In genomic region chr1:100358210-100358609, GRCh38 we compare ENCODE assay signal across 9 cellular contexts. TPM values are rescaled to one million over a fixed set of nuclear protein-coding genes. Genes with fewer than 3 reads are reported as not detected.
DNase-seq lines count a peak whose midpoint lies in the region; ATAC-seq and TF ChIP-seq lines count a peak whose summit lies in the region.
"Had no signal": no experiment of that assay in that cellular context is flagged by ENCODE, and none has a peak within 500 bp of the region (broad histone marks: within the 10 kb centered on the region; RNA-seq: fewer than 3 reads in every experiment).

No MANE protein-coding gene starts in this region.

- H3K27me3 Mint-ChIP-seq in CD4-positive, alpha-beta T cell: no peaks in the 10 kb centered on the region
- H3K27me3 Mint-ChIP-seq in GM23338 (ENCODE audit: insufficient read depth, low read depth, poor library complexity): peaks cover 10% of the 10 kb centered on the region
- H3K27me3 Mint-ChIP-seq in activated CD4-positive, alpha-beta memory T cell treated with anti-CD3 and anti-CD28 coated beads, Interleukin-2, amount 10 ng/mL, durations not matched to agents 7 days and 5 days: no peaks in the 10 kb centered on the region

- peak overlapping the region; percentile 37 for H3K27ac Mint-ChIP-seq in CD4-positive, alpha-beta T cell
- no peak overlapping the region for H3K27ac Mint-ChIP-seq in GM23338
- peak overlapping the region; percentile 17 for H3K27ac Mint-ChIP-seq in activated CD4-positive, alpha-beta memory T cell treated with anti-CD3 and anti-CD28 coated beads, Interleukin-2, amount 10 ng/mL, durations not matched to agents 7 days and 5 days

- H2AFZ ChIP-seq in GM23338: no peak overlapping the region

- no peak overlapping the region for H3K4me3 ChIP-seq in GM23338
- H3K4me3 ChIP-seq in liver (ENCODE audit: low read depth in 1 of 3, low read length in 3 of 3): no peak overlapping the region

- no peaks in the 10 kb centered on the region for H3K9me3 Mint-ChIP-seq in CD4-positive, alpha-beta T cell
- no peaks in the 10 kb centered on the region; the same call in 2 of the 3 replicates for H3K9me3 Mint-ChIP-seq in GM23338
- no peaks in the 10 kb centered on the region for H3K9me3 Mint-ChIP-seq in activated CD4-positive, alpha-beta memory T cell treated with anti-CD3 and anti-CD28 coated beads, Interleukin-2, amount 10 ng/mL, durations not matched to agents 7 days and 5 days

- peaks cover 86% of the 10 kb centered on the region for H3K79me2 ChIP-seq in GM23338 (replicated peaks; ENCODE audit: insufficient read depth)

- H3K36me3 Mint-ChIP-seq in CD4-positive, alpha-beta T cell (ENCODE audit: low read depth): peaks cover 97% of the 10 kb centered on the region
- peaks cover 20% of the 10 kb centered on the region; the same call in 2 of the 3 replicates for H3K36me3 Mint-ChIP-seq in GM23338 (ENCODE audit: low read depth)
- peaks cover 86% of the 10 kb centered on the region for H3K36me3 Mint-ChIP-seq in activated CD4-positive, alpha-beta memory T cell treated with anti-CD3 and anti-CD28 coated beads, Interleukin-2, amount 10 ng/mL, durations not matched to agents 7 days and 5 days (ENCODE audit: low read depth)

- POLR2A ChIA-PET in CD4-positive, alpha-beta T cell (lab: Charles Lee): interaction anchor here (0.8 to 2.3 kb wide), 8 partner anchors 12 to 103 kb away, joined by 3 to 10 read pairs (median 6); no protein-coding TSS in a partner anchor
- POLR2A ChIA-PET in activated CD4-positive, alpha-beta memory T cell treated with anti-CD3 and anti-CD28 coated beads, Interleukin-2, amount 10 ng/mL, durations not matched to agents 7 days and 5 days (lab: Charles Lee): interaction anchor here (0.8 to 1.5 kb wide), 3 partner anchors 8 to 42 kb away, joined by 3 to 6 read pairs (median 3); no protein-coding TSS in a partner anchor

- no peaks in the 10 kb centered on the region for H3K9me3 ChIP-seq in CD4-positive, alpha-beta T cell (ENCODE audit: control insufficient read depth, low read length)
- no peaks in the 10 kb centered on the region for H3K9me3 ChIP-seq in liver (ENCODE audit: control insufficient read depth in 4 of 4, low read length in 3 of 4)

- no peaks in the 10 kb centered on the region; the same call in 1 of the 2 replicates for H4K20me1 ChIP-seq in GM23338 (replicated peaks; ENCODE audit: insufficient read depth)

- peak; percentile 54 for TF ChIP-seq CTCF in CD4-positive, alpha-beta T cell (IDR thresholded peaks at IDR 0.05)
- TF ChIP-seq CTCF in GM23338 (conservative IDR thresholded peaks at IDR 0.05; ENCODE audit: low read depth in 2 of 2) (peak; percentile 54 to 62), liver (IDR thresholded peaks at IDR 0.05; ENCODE audit: low read depth, low read length, missing input control) (peak; percentile 20)

- peak overlapping the region; percentile 73 for H3K4me3 Mint-ChIP-seq in CD4-positive, alpha-beta T cell
- H3K4me3 Mint-ChIP-seq in GM23338: no peak overlapping the region
- H3K4me3 Mint-ChIP-seq in activated CD4-positive, alpha-beta memory T cell treated with anti-CD3 and anti-CD28 coated beads, Interleukin-2, amount 10 ng/mL, durations not matched to agents 7 days and 5 days: no peak overlapping the region

- peaks cover 95% of the 10 kb centered on the region for H3K4me1 Mint-ChIP-seq in CD4-positive, alpha-beta T cell (ENCODE audit: low read depth)
- H3K4me1 Mint-ChIP-seq in GM23338: peaks cover 56% of the 10 kb centered on the region
- H3K4me1 Mint-ChIP-seq in activated CD4-positive, alpha-beta memory T cell treated with anti-CD3 and anti-CD28 coated beads, Interleukin-2, amount 10 ng/mL, durations not matched to agents 7 days and 5 days: peaks cover 70% of the 10 kb centered on the region

- DNase-seq in CD4-positive, alpha-beta T cell: peak in 3 of 10 experiments; percentile 6 to 18 (median 10)
- peak; percentile 32 for DNase-seq in GM23338 (ENCODE audit: low spot score)
- no peak for DNase-seq in activated CD4-positive, alpha-beta memory T cell treated with anti-CD3 and anti-CD28 coated beads, Interleukin-2, amount 10 ng/mL, durations not matched to agents 7 days and 5 days
- no peak for DNase-seq in NCI-H1417 (lab: John Stamatoyannopoulos, UW)
- DNase-seq in HK-2 (ENCODE audit: unreplicated experiment): no peak
- DNase-seq: NCI-H2081 had no signal

- ATAC-seq in CD4-positive, alpha-beta T cell (ENCODE audit: poor library complexity): peak; percentile 40
- ATAC-seq in GM23338 (no peak), HG02970 (IDR thresholded peaks at IDR 0.05; ENCODE audit: low FRiP score, unreplicated experiment) (no peak), HG02642 (IDR thresholded peaks at IDR 0.05; ENCODE audit: poor library complexity, unreplicated experiment) (no peak)

- CTCF ChIA-PET in CD4-positive, alpha-beta T cell (lab: Charles Lee): interaction anchor here (0.8 to 2.3 kb wide), 13 partner anchors 9 to 154 kb away, joined by 3 to 10 read pairs (median 3); no protein-coding TSS in a partner anchor
- CTCF ChIA-PET in activated CD4-positive, alpha-beta memory T cell treated with anti-CD3 and anti-CD28 coated beads, Interleukin-2, amount 10 ng/mL, durations not matched to agents 7 days and 5 days (lab: Charles Lee): interaction anchor here (0.6 to 9.3 kb wide), 12 partner anchors 9 to 311 kb away, joined by 3 to 114 read pairs (median 4); no protein-coding TSS in a partner anchor

- H3K27me3 ChIP-seq in CD4-positive, alpha-beta T cell (ENCODE audit: control insufficient read depth, insufficient read depth, low read length): no peaks in the 10 kb centered on the region
- no peaks in the 10 kb centered on the region for H3K27me3 ChIP-seq in GM23338 (ENCODE audit: insufficient read depth)
- H3K27me3 ChIP-seq in liver (ENCODE audit: control insufficient read depth in 4 of 4, insufficient read depth in 4 of 4, low read length in 3 of 4): no peaks in the 10 kb centered on the region

- H3K4me1 ChIP-seq in GM23338 (ENCODE audit: insufficient read depth): peaks cover 38% of the 10 kb centered on the region
- peaks cover 0 to 4% (median 3%) of the 10 kb centered on the region in 4 donors for H3K4me1 ChIP-seq in liver (ENCODE audit: control insufficient read depth in 4 of 4, insufficient read depth in 4 of 4, low read length in 3 of 4)

- WGBS in liver: 93% methylated on average over 2 of the region's 2 CpGs

- H3K27ac ChIP-seq in CD4-positive, alpha-beta T cell (ENCODE audit: low read depth, low read length): no peak overlapping the region
- H3K27ac ChIP-seq in GM23338 (ENCODE audit: low read depth) (no peak overlapping the region), liver (ENCODE audit: low read depth in 1 of 2, low read length in 2 of 2) (no peak overlapping the region)

- no peaks in the 10 kb centered on the region for H3F3A ChIP-seq in GM23338 (replicated peaks; ENCODE audit: low read depth)

- no peak overlapping the region for H3K4me2 ChIP-seq in GM23338

- H3K9me2 ChIP-seq in GM23338 (ENCODE audit: insufficient read depth): no peaks in the 10 kb centered on the region

- H3K36me3 ChIP-seq in GM23338 (ENCODE audit: insufficient read depth) (no peaks in the 10 kb centered on the region; the same call in 1 of the 2 replicates), liver (ENCODE audit: control insufficient read depth in 4 of 4, insufficient read depth in 3 of 4, low read depth in 1 of 4, low read length in 3 of 4) (no peaks in the 10 kb centered on the region)

- intact Hi-C loops in CD4-positive, alpha-beta T cell (cut with DNase I, micrococcal nuclease): loop anchor here (2.0 to 10.0 kb wide), 4 partner anchors 15 to 316 kb away; no protein-coding TSS in a partner anchor

- peak; percentile 35 to 53 for TF ChIP-seq RAD21 in liver (IDR thresholded peaks at IDR 0.05)

- no peak overlapping the region for H3K9ac ChIP-seq in liver (ENCODE audit: low read depth in 1 of 2, low read length in 2 of 2)

TF ChIP-seq in GM23338, 12 proteins besides CTCF, POLR2A, EP300 and RAD21 (continues in another document):
- TF ChIP-seq EZH2phosphoT487 (IDR thresholded peaks at IDR 0.05; ENCODE audit: unreplicated experiment) (no peak), POLR2AphosphoS5 (IDR thresholded peaks at IDR 0.05; ENCODE audit: low read depth) (no peak)

TF ChIP-seq in liver, 16 proteins besides CTCF, POLR2A, EP300 and RAD21:
- TF ChIP-seq JUND (IDR thresholded peaks at IDR 0.05): no peak
- no peak for TF ChIP-seq RXRA (IDR thresholded peaks at IDR 0.05)
- TF ChIP-seq MAX (IDR thresholded peaks at IDR 0.05): no peak
- TF ChIP-seq FOXA2 (IDR thresholded peaks at IDR 0.05): no peak
- no peak for TF ChIP-seq SP1 (IDR thresholded peaks at IDR 0.05)
- TF ChIP-seq ATF3 (IDR thresholded peaks at IDR 0.05): no peak
- TF ChIP-seq TAF1 (conservative IDR thresholded peaks at IDR 0.05): no peak
- no peak for TF ChIP-seq EGR1 (IDR thresholded peaks at IDR 0.05; ENCODE audit: low read depth in 2 of 2)
- no peak for TF ChIP-seq YY1 (IDR thresholded peaks at IDR 0.05)

RNA-seq across cellular contexts. Expression of gene CDC14A, which starts 5.9 kb away (rescaled TPM):
- 100 to 1,000 TPM; 174 to 182 TPM for total RNA-seq in CD4-positive, alpha-beta T cell
- total RNA-seq in GM23338 (2014; rRNA removed; shearing (Covaris generic)): 20.8 and 25.3 TPM in 2 replicates
- polyA plus RNA-seq in GM23338 (2016; fragmentation: Nextera tagmentation; extraction: Ambion mirVana) (10.5 and 11.1 TPM in 2 replicates), liver (1 to 10 TPM in 1 of 2 donors, under 1 TPM in 1; 0.39 to 1.7 TPM)
- 10 to 100 TPM; 41.8 to 44.9 TPM for total RNA-seq in activated CD4-positive, alpha-beta memory T cell treated with anti-CD3 and anti-CD28 coated beads, Interleukin-2, amount 10 ng/mL, durations not matched to agents 7 days and 5 days
- total RNA-seq in liver: 1 to 10 TPM; 3.6 to 4.1 TPM
